Comparison of ENCODE assay signal across 27 cellular contexts in the genomic region with DNA sequence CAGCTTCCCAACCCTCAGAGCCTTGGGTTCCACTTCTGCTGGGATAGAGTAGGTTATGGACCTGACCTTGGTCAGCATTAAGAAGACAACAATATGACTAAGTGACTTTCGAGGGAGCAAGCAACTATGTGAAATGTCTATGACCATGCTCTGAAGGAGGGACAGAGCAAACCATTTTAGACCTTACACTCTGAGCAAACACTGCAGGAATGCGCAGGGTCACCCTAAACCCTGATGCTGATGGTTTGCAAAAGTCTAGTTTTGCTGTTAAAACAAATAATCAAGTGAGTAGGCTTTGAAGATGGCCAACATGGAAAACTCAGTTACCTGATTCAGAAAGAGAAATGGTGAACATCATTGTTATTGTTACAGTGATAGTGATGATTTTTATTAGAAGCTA. TPM values are rescaled to one million over a fixed set of nuclear protein-coding genes. Genes with fewer than 3 reads are reported as not detected.
DNase-seq lines count a peak whose midpoint lies in the region; ATAC-seq, FAIRE-seq and TF ChIP-seq lines count a peak whose summit lies in the region.
"Had no signal": no experiment of that assay in that cellular context is flagged by ENCODE, and none has a peak within 500 bp of the region (broad histone marks: within the 10 kb centered on the region; RNA-seq: fewer than 3 reads in every experiment).

No MANE protein-coding gene starts in this region.

- H3K79me2 ChIP-seq in astrocyte (ENCODE audit: insufficient read depth, low read length) (peaks cover 27% of the 10 kb centered on the region), osteoblast (ENCODE audit: insufficient read depth, low read length) (peaks cover 42% of the 10 kb centered on the region)

- H3K9me3 ChIP-seq in AG04450 (ENCODE audit: control insufficient read depth, insufficient read depth, low read length) (no peaks in the 10 kb centered on the region), astrocyte (ENCODE audit: insufficient read depth, low read depth, low read length) (no peaks in the 10 kb centered on the region), osteoblast (ENCODE audit: low read depth, low read length) (no peaks in the 10 kb centered on the region), body of pancreas (no peaks in the 10 kb centered on the region)
- H3K9me3 ChIP-seq: A549 had no signal

- intact Hi-C loops in body of pancreas (cut with DNase I): no loop called here

- H3K27me3 ChIP-seq in AG04450 (ENCODE audit: control insufficient read depth, insufficient read depth, low read length) (no peaks in the 10 kb centered on the region), astrocyte (ENCODE audit: insufficient read depth, low read length) (no peaks in the 10 kb centered on the region), osteoblast (ENCODE audit: insufficient read depth, low read length) (no peaks in the 10 kb centered on the region), body of pancreas (no peaks in the 10 kb centered on the region)

- no peaks in the 10 kb centered on the region for H3K9me3 Mint-ChIP-seq in astrocyte (ENCODE audit: unreplicated experiment)
- H3K9me3 Mint-ChIP-seq: CD4-positive, alpha-beta T cell; IgD-negative memory B cell had no signal

- H3K36me3 Mint-ChIP-seq in astrocyte (ENCODE audit: low read depth, unreplicated experiment): peaks cover 16% of the 10 kb centered on the region

- CTCF ChIA-PET in AG04450 (lab: Charles Lee): interaction anchor here (1.2 to 2.1 kb wide), 2 partner anchors 20 kb away, joined by 3 to 13 read pairs; no protein-coding TSS in a partner anchor

- no peaks in the 10 kb centered on the region for H3K27me3 Mint-ChIP-seq in astrocyte (ENCODE audit: low read depth, unreplicated experiment)
- H3K27me3 Mint-ChIP-seq: CD4-positive, alpha-beta T cell; IgD-negative memory B cell had no signal

- no peak for TF ChIP-seq CTCF in AG04450 (IDR thresholded peaks at IDR 0.05; ENCODE audit: low read depth, low read length)
- TF ChIP-seq CTCF in astrocyte (IDR thresholded peaks at IDR 0.05; ENCODE audit: insufficient read depth, low read depth, low read length): no peak
- no peak for TF ChIP-seq CTCF in osteoblast (IDR thresholded peaks at IDR 0.05; ENCODE audit: extremely low read depth, low read depth, low read length)
- no peak for TF ChIP-seq CTCF in body of pancreas (IDR thresholded peaks at IDR 0.05)

- no peak overlapping the region for H3K9ac ChIP-seq in astrocyte (ENCODE audit: low read length)
- H3K9ac ChIP-seq: GM23248 had no signal

- H4K20me1 ChIP-seq in astrocyte (ENCODE audit: insufficient read depth, low read length) (peaks cover 13% of the 10 kb centered on the region), osteoblast (ENCODE audit: insufficient read depth, low read length) (no peaks in the 10 kb centered on the region)

- H3K36me3 ChIP-seq in astrocyte (ENCODE audit: insufficient read depth, low read length): peaks cover 34% of the 10 kb centered on the region
- H3K36me3 ChIP-seq in osteoblast (ENCODE audit: insufficient read depth, low read length): peaks cover 55% of the 10 kb centered on the region
- peaks cover 10 to 28% of the 10 kb centered on the region in 2 donors for H3K36me3 ChIP-seq in body of pancreas (replicated peaks in 1 of 2; ENCODE audit: insufficient read depth in 1 of 2, low read depth in 2 of 2)

- POLR2A ChIA-PET in AG04450 (lab: Yijun Ruan, JAX): no interaction called here

- H3K27ac ChIP-seq in AG04450 (ENCODE audit: low read depth, low read length) (peak overlapping the region; percentile 47), astrocyte (ENCODE audit: low read depth, low read length) (no peak overlapping the region), osteoblast (ENCODE audit: low read depth, low read length) (no peak overlapping the region), body of pancreas (no peak overlapping the region)
- H3K27ac ChIP-seq: A549, GM23248 had no signal

- peaks cover 10% of the 10 kb centered on the region for H3K4me1 Mint-ChIP-seq in astrocyte (ENCODE audit: low read depth, unreplicated experiment)

- H3K4me3 Mint-ChIP-seq in astrocyte (ENCODE audit: unreplicated experiment): no peak overlapping the region
- H3K4me3 Mint-ChIP-seq: CD4-positive, alpha-beta T cell had no signal

- H3K4me2 ChIP-seq in astrocyte (ENCODE audit: low read length) (no peak overlapping the region), osteoblast (ENCODE audit: insufficient read depth, low read length) (no peak overlapping the region)
- H3K4me2 ChIP-seq: A549 had no signal

- no peak overlapping the region for H3K4me3 ChIP-seq in AG04450 (ENCODE audit: low read depth, low read length)
- H3K4me3 ChIP-seq in astrocyte (ENCODE audit: insufficient read depth, low read depth, low read length): no peak overlapping the region
- H3K4me3 ChIP-seq in osteoblast (ENCODE audit: insufficient read depth, low read length): no peak overlapping the region
- H3K4me3 ChIP-seq in body of pancreas: no peak overlapping the region
- H3K4me3 ChIP-seq: A549, GM23248 had no signal

- no peak for TF ChIP-seq POLR2A in body of pancreas (IDR thresholded peaks at IDR 0.05)

- DNase-seq in AG04450 (ENCODE audit: low read depth, low spot score): no peak
- peak; percentile 57 for DNase-seq in EH (ENCODE audit: low read depth)
- no peak for DNase-seq in astrocyte (ENCODE audit: low read depth)
- DNase-seq in osteoblast (ENCODE audit: insufficient read length, low spot score, missing footprints): peak; percentile 66
- DNase-seq in body of pancreas: no peak
- DNase-seq in dermis blood vessel endothelial cell: no peak
- DNase-seq: CD4-positive, alpha-beta T cell; COR-L47; DMS 273 treated with DMSO at 0.1 percent for 48 hours; DMS79 treated with DMSO at 0.1 percent for 48 hours; GM23248; HCEC 1CT; Karpas-422; MV-4-11; NCI-H1105 treated with DMSO at 0.1 percent for 48 hours; NCI-H2029 treated with DMSO at 0.1 percent for 48 hours; NCI-H2171; NCI-H524 treated with DMSO at 0.1 percent for 48 hours; NCI-H82; SIG-M5 had no signal

- 85 to 86% methylated on average over 2 of the region's 2 CpGs for WGBS in body of pancreas, 2 donors

- peak overlapping the region; percentile 48 for H3K27ac Mint-ChIP-seq in astrocyte (ENCODE audit: unreplicated experiment)
- H3K27ac Mint-ChIP-seq: CD4-positive, alpha-beta T cell; IgD-negative memory B cell had no signal

- FAIRE-seq in astrocyte (lab: Jason Lieb, UNC): no peak
- FAIRE-seq: A549, GM12891, HTR-8/SVneo had no signal

- H3K4me1 ChIP-seq in astrocyte (ENCODE audit: insufficient read depth, low read length) (no peaks in the 10 kb centered on the region), osteoblast (ENCODE audit: insufficient read depth, low read length) (no peaks in the 10 kb centered on the region), body of pancreas (no peaks in the 10 kb centered on the region)

- H2AFZ ChIP-seq in astrocyte (ENCODE audit: low read depth, low read length) (no peak overlapping the region), osteoblast (ENCODE audit: low read length) (no peak overlapping the region)
- H2AFZ ChIP-seq: GM23248 had no signal

- ATAC-seq in body of pancreas: no peak
- ATAC-seq in GM19397 (IDR thresholded peaks at IDR 0.05; ENCODE audit: unreplicated experiment): no peak
- ATAC-seq: Panc1, SK-N-SH treated with all-trans-retinoic acid at 6 μM for 48 hours had no signal

RNA-seq across cellular contexts. Expression of gene ZCCHC8, which starts 8.7 kb away (rescaled TPM):
- polyA plus RNA-seq in AG04450 (2011; rRNA removed): 13.0 and 16.6 TPM in 2 replicates
- polyA minus RNA-seq in AG04450 (2011; rRNA and poly(A)+ RNA removed): 11.0 and 12.0 TPM in 2 replicates
- 23.8 and 25.3 TPM in 2 replicates for total RNA-seq in astrocyte
- 18.9 and 22.8 TPM in 2 replicates for total RNA-seq in osteoblast
- 10 to 100 TPM in 1 of 2 donors, 1 to 10 TPM in 1; 7.3 to 16.6 TPM for total RNA-seq in body of pancreas
- 15.0 and 20.1 TPM in 2 replicates for total RNA-seq in dermis blood vessel endothelial cell

RNA-seq across cellular contexts. Expression of gene RSRC2, which starts 34.7 kb away (rescaled TPM):
- polyA plus RNA-seq in AG04450 (2011; rRNA removed): 29.4 and 45.9 TPM in 2 replicates
- polyA minus RNA-seq in AG04450 (2011; rRNA and poly(A)+ RNA removed): 13.9 and 21.1 TPM in 2 replicates
- total RNA-seq in astrocyte: 55.6 and 56.3 TPM in 2 replicates
- total RNA-seq in osteoblast: 41.8 and 43.1 TPM in 2 replicates
- total RNA-seq in body of pancreas: 100 to 1,000 TPM in 1 of 2 donors, 10 to 100 TPM in 1; 50.8 to 113 TPM
- 49.4 and 49.5 TPM in 2 replicates for total RNA-seq in dermis blood vessel endothelial cell

RNA-seq across cellular contexts. Expression of gene KNTC1, which starts 35.1 kb away (rescaled TPM):
- 6.1 and 10.0 TPM in 2 replicates for polyA plus RNA-seq in AG04450 (2011; rRNA removed)
- polyA minus RNA-seq in AG04450 (2011; rRNA and poly(A)+ RNA removed): 10.7 and 17.5 TPM in 2 replicates
- total RNA-seq in astrocyte: 8.6 and 10.6 TPM in 2 replicates
- total RNA-seq in osteoblast: 12.3 and 14.7 TPM in 2 replicates
- total RNA-seq in body of pancreas: 1 to 10 TPM; 6.6 to 8.3 TPM
- total RNA-seq in dermis blood vessel endothelial cell: 24.5 and 40.2 TPM in 2 replicates

Comparison
In these comparisons a context has a peak if more than half of its experiments do, and no peak if none do; other contexts are left out.
1. DNase-seq: peak in EH (single experiment) and osteoblast (single experiment); none in AG04450 (single experiment), astrocyte (single experiment), body of pancreas (0 of 4) and dermis blood vessel endothelial cell (single experiment).